ENCODE assay signal across 8 cellular contexts in genomic region chr14:77615231-77616132, GRCh38. TPM values are rescaled to one million over a fixed set of nuclear protein-coding genes. Genes with fewer than 3 reads are reported as not detected.
DNase-seq lines count a peak whose midpoint lies in the region; ATAC-seq and TF ChIP-seq lines count a peak whose summit lies in the region.

No MANE protein-coding gene starts in this region.

- H3K4me3 ChIP-seq in GM12875 (ENCODE audit: low read depth, low read length), result peak overlapping the region; percentile 83
- H3K4me3 ChIP-seq in choroid plexus epithelial cell (ENCODE audit: low read depth, low read length), result peak overlapping the region; percentile 93
- peak overlapping the region; percentile 90 for H3K4me3 ChIP-seq in mononuclear cell (ENCODE audit: low read length)
- H3K4me3 ChIP-seq in tibial nerve, result peak overlapping the region; percentile 78 to 95 (median 90)

- TF ChIP-seq EP300 in tibial nerve (IDR thresholded peaks at IDR 0.05), result no peak

- H3K27ac ChIP-seq in tibial nerve, result peak overlapping the region; percentile 65 to 90 (median 85)

- DNase-seq in A172 (ENCODE audit: low spot score), result peak; percentile 19
- peak; percentile 60 for DNase-seq in SW480 (ENCODE audit: low spot score)
- DNase-seq in choroid plexus epithelial cell (ENCODE audit: low read depth), result peak; percentile 14
- no peak for DNase-seq in tibial nerve (ENCODE audit: low spot score in 2 of 2)
- no peak for DNase-seq in CD1c-positive myeloid dendritic cell (ENCODE audit: extremely low spot score)

- 10 to 17% methylated on average over 11 to 17 of the region's 17 CpGs for WGBS in tibial nerve, 2 donors

- H3K27me3 ChIP-seq in mononuclear cell (ENCODE audit: insufficient read depth, low read length) (no peaks in the 10 kb centered on the region), tibial nerve (no peaks in the 10 kb centered on the region)

- H3K36me3 ChIP-seq in tibial nerve, result no peaks in the 10 kb centered on the region

- no peaks in the 10 kb centered on the region for H3K9me3 ChIP-seq in mononuclear cell (ENCODE audit: low read depth, low read length)
- no peaks in the 10 kb centered on the region for H3K9me3 ChIP-seq in tibial nerve

- ATAC-seq in HG02588 (IDR thresholded peaks at IDR 0.05; ENCODE audit: unreplicated experiment), result no peak

- H3K4me1 ChIP-seq in mononuclear cell (ENCODE audit: insufficient read depth, low read length) (peaks cover 49% of the 10 kb centered on the region), tibial nerve (peaks cover 0 to 42% (median 11%) of the 10 kb centered on the region in 4 donors)

- TF ChIP-seq CTCF in GM12875 (IDR thresholded peaks at IDR 0.05; ENCODE audit: borderline replicate concordance, insufficient read depth, low read depth, low read length), result no peak
- no peak for TF ChIP-seq CTCF in choroid plexus epithelial cell (conservative IDR thresholded peaks at IDR 0.05; ENCODE audit: low read depth, low read length)
- TF ChIP-seq CTCF in tibial nerve (IDR thresholded peaks at IDR 0.05), result no peak

- no peak for TF ChIP-seq POLR2A in tibial nerve (IDR thresholded peaks at IDR 0.05)

RNA-seq across cellular contexts. Expression of gene SPTLC2, which starts 1.0 kb away (rescaled TPM):
- total RNA-seq in A172 (2014; rRNA removed; shearing (Covaris generic)), result 17.6 and 23.0 TPM in 2 replicates
- 33.6 TPM for total RNA-seq in mononuclear cell
- total RNA-seq in tibial nerve, result 10 to 100 TPM; 25.5 to 45.2 (median 29.7) TPM

Comparison
In these comparisons a context has a peak if more than half of its experiments do, and no peak if none do; other contexts are left out.
1. DNase-seq: peak in A172 (single experiment), SW480 (single experiment) and choroid plexus epithelial cell (single experiment); none in tibial nerve (0 of 2) and CD1c-positive myeloid dendritic cell (single experiment).
2. Peak in every context shown above with its lines, with median percentiles within 50 percentile points of each other: H3K4me3 ChIP-seq.